In the genomic region with DNA sequence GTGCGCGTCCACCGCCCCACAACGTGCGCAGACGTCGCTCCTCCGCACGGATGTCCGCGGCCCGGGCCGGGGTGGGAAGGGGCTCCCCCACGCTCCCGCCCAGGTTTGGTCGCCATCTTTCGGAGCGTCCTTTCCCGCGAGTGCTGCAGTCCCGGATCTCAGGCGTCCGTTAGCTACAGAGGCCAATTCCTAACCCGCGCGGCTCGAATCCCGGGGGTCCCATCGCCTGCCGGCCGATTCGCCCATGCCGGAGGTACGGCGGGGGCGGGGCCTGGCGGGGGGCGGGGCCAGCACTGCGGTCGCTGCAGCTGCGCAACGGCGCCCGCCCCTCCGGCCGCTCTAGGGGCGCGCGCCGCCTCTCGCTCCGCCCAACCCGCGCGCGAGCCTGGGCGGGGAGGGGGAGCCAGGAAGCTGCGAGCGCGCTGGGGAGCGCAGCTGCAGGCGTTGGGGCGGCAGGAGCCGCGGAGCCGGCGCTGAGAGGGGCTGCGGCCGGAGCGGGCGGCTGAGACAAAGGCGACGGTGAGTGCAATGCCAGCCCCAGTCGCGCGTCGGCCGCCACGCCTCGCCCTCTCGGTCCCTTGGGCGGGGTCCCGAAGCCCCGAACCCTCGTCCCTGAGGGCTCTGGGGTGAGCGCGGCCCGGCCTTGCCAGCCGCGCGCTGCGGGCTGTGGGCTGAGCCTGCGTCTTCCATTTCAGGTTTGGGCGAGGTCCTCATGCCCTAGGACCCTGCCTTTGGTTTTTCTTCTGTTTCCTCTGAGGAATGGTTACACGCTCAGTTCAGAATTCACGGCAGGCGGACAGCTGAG, we compare ENCODE assay signal across 8 cellular contexts. TPM values are rescaled to one million over a fixed set of nuclear protein-coding genes. Genes with fewer than 3 reads are reported as not detected.
DNase-seq lines count a peak whose midpoint lies in the region; ATAC-seq and TF ChIP-seq lines count a peak whose summit lies in the region.

A gene with protein sequence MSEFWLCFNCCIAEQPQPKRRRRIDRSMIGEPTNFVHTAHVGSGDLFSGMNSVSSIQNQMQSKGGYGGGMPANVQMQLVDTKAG (plus strand): TSS at position 406 of the 805 bp plus-strand sequence. CDS start 95,441 bp downstream, outside the sequence.

- no peaks in the 10 kb centered on the region for H3K27me3 ChIP-seq in BLaER1
- H3K27me3 ChIP-seq in lower lobe of right lung (ENCODE audit: low read depth) = no peaks in the 10 kb centered on the region

- H3K4me3 ChIP-seq in BLaER1 (peak within 1 kb of the TSS; percentile 82), lower lobe of right lung (peak within 1 kb of the TSS; percentile 86)

- H3K9me3 ChIP-seq in BLaER1 = no peaks in the 10 kb centered on the region
- H3K9me3 ChIP-seq in lower lobe of right lung = no peaks in the 10 kb centered on the region

- intact Hi-C loops in lower lobe of right lung (cut with DNase I) = no loop called here

- H3K36me3 ChIP-seq in BLaER1 (peaks cover 4% of the 10 kb centered on the region; the same call in 1 of the 2 replicates), lower lobe of right lung (no peaks in the 10 kb centered on the region)

- no peaks in the 10 kb centered on the region for H3K9me3 Mint-ChIP-seq in activated CD4-positive, alpha-beta memory T cell treated with anti-CD3 and anti-CD28 coated beads, Interleukin-2, amount 10 ng/mL, durations not matched to agents 7 days and 5 days

- peak within 1 kb of the TSS; percentile 93 for H3K4me3 Mint-ChIP-seq in activated CD4-positive, alpha-beta memory T cell treated with anti-CD3 and anti-CD28 coated beads, Interleukin-2, amount 10 ng/mL, durations not matched to agents 7 days and 5 days

- peak within 1 kb of the TSS; percentile 86 for H3K4me2 ChIP-seq in BLaER1

- H3K27ac ChIP-seq in BLaER1 (peak within 1 kb of the TSS; percentile 98), lower lobe of right lung (peak within 1 kb of the TSS; percentile 94)

- H4K20me1 ChIP-seq in BLaER1 = peaks cover 18% of the 10 kb centered on the region

- ATAC-seq in HG03432 (IDR thresholded peaks at IDR 0.05; ENCODE audit: unreplicated experiment) (peak; percentile 91), lower lobe of right lung (peak; percentile 99)

- peaks cover 53% of the 10 kb centered on the region for H3K36me3 Mint-ChIP-seq in activated CD4-positive, alpha-beta memory T cell treated with anti-CD3 and anti-CD28 coated beads, Interleukin-2, amount 10 ng/mL, durations not matched to agents 7 days and 5 days (ENCODE audit: low read depth)

- H3K4me1 Mint-ChIP-seq in activated CD4-positive, alpha-beta memory T cell treated with anti-CD3 and anti-CD28 coated beads, Interleukin-2, amount 10 ng/mL, durations not matched to agents 7 days and 5 days = peaks cover 51% of the 10 kb centered on the region

- POLR2A ChIA-PET in activated CD4-positive, alpha-beta memory T cell treated with anti-CD3 and anti-CD28 coated beads, Interleukin-2, amount 10 ng/mL, durations not matched to agents 7 days and 5 days (lab: Charles Lee) = interaction anchor here (0.6 to 15.7 kb wide), 43 partner anchors 9 to 372 kb away, joined by 3 to 572 read pairs (median 6); a partner anchor contains a TSS

- peaks cover 45% of the 10 kb centered on the region for H3K4me1 ChIP-seq in BLaER1
- peaks cover 20% of the 10 kb centered on the region for H3K4me1 ChIP-seq in lower lobe of right lung

- H3K27ac Mint-ChIP-seq in activated CD4-positive, alpha-beta memory T cell treated with anti-CD3 and anti-CD28 coated beads, Interleukin-2, amount 10 ng/mL, durations not matched to agents 7 days and 5 days = peak within 1 kb of the TSS; percentile 90

- H3K9ac ChIP-seq in BLaER1 = peak within 1 kb of the TSS; percentile 95

- TF ChIP-seq CTCF in lower lobe of right lung (IDR thresholded peaks at IDR 0.05) = no peak

- peak; percentile 99 for TF ChIP-seq POLR2A in GM19099 (IDR thresholded peaks at IDR 0.05; ENCODE audit: extremely low read depth, insufficient read length, low read depth)

- CTCF ChIA-PET in activated CD4-positive, alpha-beta memory T cell treated with anti-CD3 and anti-CD28 coated beads, Interleukin-2, amount 10 ng/mL, durations not matched to agents 7 days and 5 days (lab: Charles Lee) = interaction anchor here (0.7 to 7.5 kb wide), 19 partner anchors 10 to 187 kb away, joined by 3 to 88 read pairs (median 4); a partner anchor contains a TSS

- H3K27me3 Mint-ChIP-seq in activated CD4-positive, alpha-beta memory T cell treated with anti-CD3 and anti-CD28 coated beads, Interleukin-2, amount 10 ng/mL, durations not matched to agents 7 days and 5 days = no peaks in the 10 kb centered on the region

- peak; percentile 91 for DNase-seq in NCI-H774 (lab: John Stamatoyannopoulos, UW)
- peak; percentile 89 for DNase-seq in activated CD4-positive, alpha-beta memory T cell treated with anti-CD3 and anti-CD28 coated beads, Interleukin-2, amount 10 ng/mL, durations not matched to agents 7 days and 5 days
- peak; percentile 92 for DNase-seq in ecto neural progenitor cell (ENCODE audit: low spot score)
- peak; percentile 89 for DNase-seq in lower lobe of right lung
- peak; percentile 62 to 81 (median 73) for DNase-seq in stimulated activated CD4-positive, alpha-beta T cell treated with anti-CD3 and anti-CD28 coated beads, TNF-alpha, amount 100 ng/mL, for 24 hours (ENCODE audit: low read depth in 3 of 3)

RNA-seq across cellular contexts. Expression of the gene that starts here (rescaled TPM):
- 100 to 1,000 TPM; 163 to 166 TPM for total RNA-seq in activated CD4-positive, alpha-beta memory T cell treated with anti-CD3 and anti-CD28 coated beads, Interleukin-2, amount 10 ng/mL, durations not matched to agents 7 days and 5 days
- total RNA-seq in lower lobe of right lung = 38.7 TPM

Comparison
In these comparisons a context has a peak if more than half of its experiments do, and no peak if none do; other contexts are left out.
1. Peak in every context shown above with its lines: DNase-seq, ATAC-seq, H3K4me3 ChIP-seq and H3K27ac ChIP-seq.